ENCODE assay signal across 21 cellular contexts in the genomic region with DNA sequence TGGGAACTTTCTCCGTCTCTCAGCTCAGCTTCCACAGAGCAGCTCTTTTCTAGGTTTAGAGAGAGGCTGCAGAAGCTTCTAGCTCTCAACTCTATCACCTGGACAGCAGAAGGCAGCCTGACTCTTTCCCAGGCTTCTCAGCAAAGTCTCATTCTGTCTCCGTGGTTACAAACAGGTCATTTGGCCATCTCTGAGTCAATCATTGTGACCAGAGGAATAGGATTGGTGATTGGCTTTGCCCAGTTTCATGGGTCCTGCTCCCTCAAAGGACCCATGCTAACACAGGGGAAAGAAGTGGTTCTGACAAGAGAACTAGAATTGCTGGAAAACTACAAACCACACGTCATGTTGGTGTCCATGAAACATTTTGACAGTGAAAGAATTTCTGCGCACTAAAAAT. TPM values are rescaled to one million over a fixed set of nuclear protein-coding genes. Genes with fewer than 3 reads are reported as not detected.
DNase-seq lines count a peak whose midpoint lies in the region; ATAC-seq, FAIRE-seq and TF ChIP-seq lines count a peak whose summit lies in the region.
"Had no signal": no experiment of that assay in that cellular context is flagged by ENCODE, and none has a peak within 500 bp of the region (broad histone marks: within the 10 kb centered on the region; RNA-seq: fewer than 3 reads in every experiment).

No MANE protein-coding gene starts in this region.

- no peak overlapping the region for H2AFZ ChIP-seq in PC-9
- no peak overlapping the region for H2AFZ ChIP-seq in keratinocyte (ENCODE audit: control insufficient read depth, low read length)

- no peaks in the 10 kb centered on the region; the same call in 1 of the 2 replicates for H4K20me1 ChIP-seq in PC-9 (ENCODE audit: insufficient read depth)
- H4K20me1 ChIP-seq in keratinocyte (ENCODE audit: control insufficient read depth, extremely low read depth, insufficient read depth, low read length) = no peaks in the 10 kb centered on the region

- no peaks in the 10 kb centered on the region for H3K36me3 Mint-ChIP-seq in type B pancreatic cell
- H3K36me3 Mint-ChIP-seq: CD4-positive, CD25-positive, alpha-beta regulatory T cell; T-cell had no signal

- H3K4me3 ChIP-seq in PC-9 (no peak overlapping the region), keratinocyte (ENCODE audit: control insufficient read depth in 2 of 3, extremely low read depth in 1 of 3, insufficient read depth in 2 of 3, low read depth in 1 of 3, low read length in 3 of 3) (no peak overlapping the region), lower lobe of right lung (no peak overlapping the region)

- POLR2A ChIA-PET in PC-9 (lab: Charles Lee; ENCODE audit: unreplicated experiment) = interaction anchor here (0.6 kb wide), 1 partner anchor 39 kb away, joined by 10 read pairs; no protein-coding TSS in a partner anchor

- CTCF ChIA-PET in PC-9 (lab: Charles Lee) = no interaction called here

- H3K9me2 ChIP-seq in PC-9 (ENCODE audit: insufficient read depth) = no peaks in the 10 kb centered on the region

- no peaks in the 10 kb centered on the region for H3K9me1 ChIP-seq in keratinocyte (ENCODE audit: control insufficient read depth, extremely low read depth, insufficient read depth, low read length)

- intact Hi-C loops in PC-9 (cut with micrococcal nuclease; ENCODE audit: unreplicated experiment) (loop anchor here (5.0 kb wide), 4 partner anchors 195 to 535 kb away; a partner anchor contains a TSS), lower lobe of right lung (cut with DNase I) (no loop called here)

- no TSS peak for BruUV-seq in PC-9 (replicated peaks; lab: Mats Ljungman, UMichigan)

- H3K4me1 ChIP-seq in PC-9 (replicated peaks; ENCODE audit: insufficient read depth) = peaks cover 56% of the 10 kb centered on the region
- peaks cover 45% of the 10 kb centered on the region for H3K4me1 ChIP-seq in keratinocyte (ENCODE audit: control insufficient read depth, extremely low read depth, insufficient read depth, low read length)
- H3K4me1 ChIP-seq in lower lobe of right lung = peaks cover 6% of the 10 kb centered on the region

- peak; percentile 27 for DNase-seq in NCI-H748 (lab: John Stamatoyannopoulos, UW; ENCODE audit: unreplicated experiment)
- DNase-seq in NCI-H748 treated with DMSO at 0.1 percent for 48 hours (lab: John Stamatoyannopoulos, UW) = no peak
- DNase-seq in PC-9 = no peak
- DNase-seq in keratinocyte (ENCODE audit: low read depth, low spot score) = no peak
- no peak for DNase-seq in type B pancreatic cell (ENCODE audit: extremely low spot score, unreplicated experiment)
- DNase-seq in hypothalamus (lab: John Stamatoyannopoulos, UW) = no peak
- DNase-seq in lower lobe of right lung = no peak
- DNase-seq: 8988T; AML-193; CD4-positive, CD25-positive, alpha-beta regulatory T cell; H7; IMR-90; NCI-H1417; NCI-H1930; NCI-H2171; NCI-H524 treated with DMSO at 0.1 percent for 48 hours; T-cell had no signal

- peak overlapping the region; percentile 78 for H3K27ac ChIP-seq in PC-9
- peak overlapping the region; percentile 10 for H3K27ac ChIP-seq in keratinocyte (ENCODE audit: control insufficient read depth, insufficient read depth, low read length)
- H3K27ac ChIP-seq in lower lobe of right lung = no peak overlapping the region

- peaks cover 8% of the 10 kb centered on the region for H3K9me3 ChIP-seq in PC-9 (ENCODE audit: insufficient read depth, low read depth)
- no peaks in the 10 kb centered on the region for H3K9me3 ChIP-seq in keratinocyte (ENCODE audit: control insufficient read depth, low read depth, low read length)
- no peaks in the 10 kb centered on the region for H3K9me3 ChIP-seq in lower lobe of right lung

- peaks cover 5% of the 10 kb centered on the region for H3K9me3 Mint-ChIP-seq in type B pancreatic cell

- peaks cover 31% of the 10 kb centered on the region for H3K4me1 Mint-ChIP-seq in type B pancreatic cell (ENCODE audit: unreplicated experiment)
- H3K4me1 Mint-ChIP-seq: CD4-positive, CD25-positive, alpha-beta regulatory T cell; T-cell had no signal

- no peak for TF ChIP-seq CTCF in PC-9 (conservative IDR thresholded peaks at IDR 0.05)
- TF ChIP-seq CTCF in keratinocyte (optimal IDR thresholded peaks at IDR 0.05 in 1 of 3, IDR thresholded peaks at IDR 0.05 in 1 of 3, conservative IDR thresholded peaks at IDR 0.05 in 1 of 3; ENCODE audit: extremely low read depth in 1 of 3, insufficient read depth in 2 of 3, low read length in 3 of 3) = no peak
- no peak for TF ChIP-seq CTCF in type B pancreatic cell (conservative IDR thresholded peaks at IDR 0.05)
- TF ChIP-seq CTCF in lower lobe of right lung (IDR thresholded peaks at IDR 0.05) = no peak

- H3K27me3 Mint-ChIP-seq in type B pancreatic cell = no peaks in the 10 kb centered on the region

- H3K79me2 ChIP-seq in PC-9 (ENCODE audit: low read depth) (no peaks in the 10 kb centered on the region), keratinocyte (ENCODE audit: control insufficient read depth, insufficient read depth, low read length) (no peaks in the 10 kb centered on the region)

- H3K4me3 Mint-ChIP-seq in type B pancreatic cell = no peak overlapping the region
- H3K4me3 Mint-ChIP-seq: CD4-positive, CD25-positive, alpha-beta regulatory T cell; T-cell had no signal

- H3K4me2 ChIP-seq in PC-9 = peak overlapping the region; percentile 61
- H3K4me2 ChIP-seq in keratinocyte (ENCODE audit: control insufficient read depth, extremely low read depth, insufficient read depth, low read depth, low read length) = no peak overlapping the region

- dilution Hi-C loops in keratinocyte (cut with MboI; ENCODE audit: extremely low pct_ligation_motif_present, low sequenced_read_pairs) = no loop called here

- peak overlapping the region; percentile 90 for H3K27ac Mint-ChIP-seq in type B pancreatic cell
- H3K27ac Mint-ChIP-seq: CD4-positive, CD25-positive, alpha-beta regulatory T cell; T-cell had no signal

- H3K27me3 ChIP-seq in PC-9 (ENCODE audit: insufficient read depth, low read depth) (no peaks in the 10 kb centered on the region), keratinocyte (ENCODE audit: control insufficient read depth, extremely low read depth, insufficient read depth, low read length) (no peaks in the 10 kb centered on the region), lower lobe of right lung (ENCODE audit: low read depth) (no peaks in the 10 kb centered on the region)

- H3K36me3 ChIP-seq in PC-9 (ENCODE audit: low read depth) (no peaks in the 10 kb centered on the region), keratinocyte (ENCODE audit: control insufficient read depth in 2 of 2, extremely low read depth in 1 of 2, insufficient read depth in 2 of 2, low read length in 2 of 2) (no peaks in the 10 kb centered on the region), lower lobe of right lung (no peaks in the 10 kb centered on the region)

- ATAC-seq in GM21515 (IDR thresholded peaks at IDR 0.05; ENCODE audit: unreplicated experiment) = no peak
- ATAC-seq in lower lobe of right lung = no peak
- ATAC-seq: T-cell had no signal

- H3F3A ChIP-seq in PC-9 (ENCODE audit: insufficient read depth, low read depth) = peaks cover 59% of the 10 kb centered on the region

- no peak overlapping the region for H3K9ac ChIP-seq in keratinocyte (ENCODE audit: control insufficient read depth, extremely low read depth, insufficient read depth, low read length)

- FAIRE-seq in keratinocyte (lab: Jason Lieb, UNC) = no peak

RNA-seq across cellular contexts. Expression of a gene that starts 43.6 kb away (rescaled TPM):
- total RNA-seq in PC-9 (2021) (64.9 and 71.6 TPM in 2 replicates), type B pancreatic cell (ENCODE audit: low replicate concordance) (10.8 and 36.0 TPM in 2 replicates), lower lobe of right lung (4.1 TPM)
- 0.81 to 2.0 TPM (median 1.8 TPM) in 3 replicates for polyA plus RNA-seq in keratinocyte
- polyA plus RNA-seq in keratinocyte (2011; ENCODE audit: low read depth) = 0.61 TPM
- 1.3 and 1.7 TPM in 2 replicates for polyA plus RNA-seq in keratinocyte (2011; cell fraction: cytosol; rRNA removed)
- 1.3 and 2.0 TPM in 2 replicates for polyA plus RNA-seq in keratinocyte (2011; cell fraction: nucleus; rRNA removed)
- polyA plus RNA-seq in keratinocyte (2012; ENCODE audit: low replicate concordance) = 1.5 and 2.1 TPM in 2 replicates
- polyA minus RNA-seq in keratinocyte = 0.19 to 0.36 TPM (median 0.20 TPM) in 3 replicates
- polyA minus RNA-seq in keratinocyte (2011; cell fraction: cytosol; rRNA and poly(A)+ RNA removed) = 1.9 TPM
- polyA minus RNA-seq in keratinocyte (2011; cell fraction: nucleus; rRNA and poly(A)+ RNA removed) = 0.47 and 0.84 TPM in 2 replicates
- total RNA-seq: CD4-positive, CD25-positive, alpha-beta regulatory T cell; IMR-90; LHCN-M2; OCI-LY7; SK-MEL-5 had no signal
- polyA plus RNA-seq: CD4-positive, CD25-positive, alpha-beta regulatory T cell; IMR-90 had no signal
